ENCODE assay signal across 20 cellular contexts in genomic region chr2:88165604-88166003, GRCh38. TPM values are rescaled to one million over a fixed set of nuclear protein-coding genes. Genes with fewer than 3 reads are reported as not detected.
A peak's percentile ranks its signal among the peaks of the same experiment; 100 is the strongest.
DNase-seq lines count a peak whose midpoint lies in the region; ATAC-seq and TF ChIP-seq lines count a peak whose summit lies in the region.
"Had no signal": no experiment of that assay in that cellular context is flagged by ENCODE, and none has a peak within 500 bp of the region (broad histone marks: within the 10 kb centered on the region; RNA-seq: fewer than 3 reads in every experiment).

No MANE protein-coding gene starts in this region.

- peaks cover 27% of the 10 kb centered on the region for H3K4me1 ChIP-seq in stomach smooth muscle (ENCODE audit: control insufficient read depth, insufficient read depth, low read length)

- TF ChIP-seq CTCF in mesothelial cell of epicardium (IDR thresholded peaks at IDR 0.05; ENCODE audit: unreplicated experiment) = no peak

- no peaks in the 10 kb centered on the region for H3K36me3 ChIP-seq in stomach smooth muscle (ENCODE audit: control insufficient read depth in 2 of 2, insufficient read depth in 2 of 2, low read length in 2 of 2)
- H3K36me3 ChIP-seq: MG63 had no signal

- H3K4me3 ChIP-seq in stomach smooth muscle (ENCODE audit: low read length in 2 of 2) = no peak overlapping the region
- H3K4me3 ChIP-seq: MG63, PC-9 had no signal

- no peak for ATAC-seq in HG03565 (IDR thresholded peaks at IDR 0.05; ENCODE audit: unreplicated experiment)
- ATAC-seq: HepG2, Right ventricle myocardium inferior had no signal

- no peak overlapping the region for H3K4me3 Mint-ChIP-seq in mesothelial cell of epicardium
- H3K4me3 Mint-ChIP-seq: B cell; CD4-positive, alpha-beta T cell had no signal

- peak; percentile 48 for DNase-seq in Ammon's horn (ENCODE audit: low spot score)
- peak; percentile 30 for DNase-seq in medulla oblongata (ENCODE audit: extremely low spot score)
- DNase-seq in mesothelial cell of epicardium (ENCODE audit: low spot score in 2 of 2, unreplicated experiment in 2 of 2) = no peak
- DNase-seq in HT-29 (ENCODE audit: low spot score) = no peak
- DNase-seq: Calu3; CD4-positive, alpha-beta T cell; DMS79; GOT3; MG63; NCI-H1105; NCI-H1694 treated with DMSO at 0.1 percent for 48 hours; NCI-H748 treated with DMSO at 0.1 percent for 48 hours; PC-9 had no signal

- H3K27ac Mint-ChIP-seq in mesothelial cell of epicardium = no peak overlapping the region
- H3K27ac Mint-ChIP-seq: B cell; CD4-positive, alpha-beta T cell had no signal

- no peaks in the 10 kb centered on the region for H3K4me1 Mint-ChIP-seq in mesothelial cell of epicardium
- H3K4me1 Mint-ChIP-seq: B cell had no signal

- peaks cover 13% of the 10 kb centered on the region for H3K9me3 Mint-ChIP-seq in mesothelial cell of epicardium
- H3K9me3 Mint-ChIP-seq: CD4-positive, alpha-beta T cell had no signal

- H3K9me3 ChIP-seq in stomach smooth muscle (ENCODE audit: control insufficient read depth in 2 of 2, low read length in 2 of 2) = no peaks in the 10 kb centered on the region
- H3K9me3 ChIP-seq: MG63 had no signal

- peak overlapping the region in 1 of 2 donors; percentile 44 for H3K9ac ChIP-seq in stomach smooth muscle (ENCODE audit: low read length in 2 of 2)
- H3K9ac ChIP-seq: KMS-11 had no signal

- no peaks in the 10 kb centered on the region for H3K27me3 Mint-ChIP-seq in mesothelial cell of epicardium (ENCODE audit: low read depth)
- H3K27me3 Mint-ChIP-seq: B cell; CD4-positive, alpha-beta T cell had no signal

- H3K27ac ChIP-seq in cingulate gyrus (ENCODE audit: low read depth, low read length) (peak overlapping the region; percentile 69), stomach smooth muscle (ENCODE audit: low read length) (peak overlapping the region; percentile 89)
- H3K27ac ChIP-seq: KMS-11, PC-9 had no signal

- peaks cover 6% of the 10 kb centered on the region for H3K36me3 Mint-ChIP-seq in mesothelial cell of epicardium

- H3K27me3 ChIP-seq in stomach smooth muscle (ENCODE audit: control insufficient read depth in 1 of 2, insufficient read depth in 2 of 2, low read length in 2 of 2) = no peaks in the 10 kb centered on the region
- H3K27me3 ChIP-seq: MG63 had no signal

RNA-seq across cellular contexts. Expression of gene THNSL2, which starts 4.5 kb away (rescaled TPM):
- total RNA-seq in mesothelial cell of epicardium = 19.0 to 19.9 TPM (median 19.3 TPM) in 3 replicates
- 1.2 and 1.6 TPM in 2 replicates for total RNA-seq in HT-29 (2014; rRNA removed; shearing (Covaris generic))
- total RNA-seq: HepG2 had no signal

RNA-seq across cellular contexts. Expression of gene FABP1, which starts 37.7 kb away (rescaled TPM):
- total RNA-seq in mesothelial cell of epicardium = 1.0 to 3.8 TPM (median 2.7 TPM) in 3 replicates
- total RNA-seq in HT-29 (2014; rRNA removed; shearing (Covaris generic)) = 0.21 TPM in 1 of 2 replicates, not detected in the other
- total RNA-seq: B cell; Calu3; CD4-positive, alpha-beta T cell; PC-9; Right ventricle myocardium inferior had no signal

Comparison
In these comparisons a context has a peak if more than half of its experiments do, and no peak if none do; other contexts are left out.
1. DNase-seq: peak in Ammon's horn (single experiment) and medulla oblongata (single experiment); none in mesothelial cell of epicardium (0 of 2) and HT-29 (single experiment).